Comparison of ENCODE assay signal across 1 cellular context in the genomic region with DNA sequence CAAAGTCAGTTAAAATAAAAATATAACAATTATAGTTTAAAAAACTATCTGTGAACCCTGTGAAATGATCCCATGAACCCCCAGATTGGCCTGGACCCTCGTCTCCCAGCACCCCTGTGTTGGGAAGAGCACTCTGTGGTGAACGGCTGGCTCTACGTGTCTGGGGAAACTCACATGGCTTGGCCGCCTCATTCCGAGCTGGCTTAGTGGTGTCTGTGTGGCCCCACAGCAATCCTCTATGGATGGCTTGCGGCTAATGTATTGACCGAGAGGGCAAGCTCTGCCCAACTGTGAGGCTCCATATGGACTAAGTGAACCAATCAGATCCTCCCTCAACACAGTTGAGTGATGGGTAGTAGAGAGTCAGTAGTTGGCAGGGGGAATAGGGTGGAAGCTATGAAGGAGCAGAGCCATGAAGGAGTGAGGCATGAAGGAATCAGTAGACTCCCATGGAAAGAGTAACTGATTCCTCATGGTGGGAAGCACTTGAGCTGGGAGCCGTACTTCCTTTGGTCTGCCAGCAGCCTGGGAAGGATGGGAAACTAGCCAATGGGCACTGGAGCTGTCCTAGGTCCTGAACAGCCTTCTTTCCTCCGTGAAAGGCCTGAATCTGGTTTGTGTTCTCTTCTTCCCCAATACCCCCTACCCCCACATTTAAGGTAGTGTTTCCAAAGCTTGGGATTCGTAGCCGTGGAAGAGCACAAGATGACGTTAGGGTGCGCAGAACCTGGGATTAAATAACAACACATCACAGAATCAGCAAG.
TF ChIP-seq lines count a peak whose summit lies in the region.

No MANE protein-coding gene starts in this region.

TF ChIP-seq in HepG2, 621 proteins besides CTCF, POLR2A, EP300 and RAD21 (continued from another document):
- TF ChIP-seq, protein P1, sequence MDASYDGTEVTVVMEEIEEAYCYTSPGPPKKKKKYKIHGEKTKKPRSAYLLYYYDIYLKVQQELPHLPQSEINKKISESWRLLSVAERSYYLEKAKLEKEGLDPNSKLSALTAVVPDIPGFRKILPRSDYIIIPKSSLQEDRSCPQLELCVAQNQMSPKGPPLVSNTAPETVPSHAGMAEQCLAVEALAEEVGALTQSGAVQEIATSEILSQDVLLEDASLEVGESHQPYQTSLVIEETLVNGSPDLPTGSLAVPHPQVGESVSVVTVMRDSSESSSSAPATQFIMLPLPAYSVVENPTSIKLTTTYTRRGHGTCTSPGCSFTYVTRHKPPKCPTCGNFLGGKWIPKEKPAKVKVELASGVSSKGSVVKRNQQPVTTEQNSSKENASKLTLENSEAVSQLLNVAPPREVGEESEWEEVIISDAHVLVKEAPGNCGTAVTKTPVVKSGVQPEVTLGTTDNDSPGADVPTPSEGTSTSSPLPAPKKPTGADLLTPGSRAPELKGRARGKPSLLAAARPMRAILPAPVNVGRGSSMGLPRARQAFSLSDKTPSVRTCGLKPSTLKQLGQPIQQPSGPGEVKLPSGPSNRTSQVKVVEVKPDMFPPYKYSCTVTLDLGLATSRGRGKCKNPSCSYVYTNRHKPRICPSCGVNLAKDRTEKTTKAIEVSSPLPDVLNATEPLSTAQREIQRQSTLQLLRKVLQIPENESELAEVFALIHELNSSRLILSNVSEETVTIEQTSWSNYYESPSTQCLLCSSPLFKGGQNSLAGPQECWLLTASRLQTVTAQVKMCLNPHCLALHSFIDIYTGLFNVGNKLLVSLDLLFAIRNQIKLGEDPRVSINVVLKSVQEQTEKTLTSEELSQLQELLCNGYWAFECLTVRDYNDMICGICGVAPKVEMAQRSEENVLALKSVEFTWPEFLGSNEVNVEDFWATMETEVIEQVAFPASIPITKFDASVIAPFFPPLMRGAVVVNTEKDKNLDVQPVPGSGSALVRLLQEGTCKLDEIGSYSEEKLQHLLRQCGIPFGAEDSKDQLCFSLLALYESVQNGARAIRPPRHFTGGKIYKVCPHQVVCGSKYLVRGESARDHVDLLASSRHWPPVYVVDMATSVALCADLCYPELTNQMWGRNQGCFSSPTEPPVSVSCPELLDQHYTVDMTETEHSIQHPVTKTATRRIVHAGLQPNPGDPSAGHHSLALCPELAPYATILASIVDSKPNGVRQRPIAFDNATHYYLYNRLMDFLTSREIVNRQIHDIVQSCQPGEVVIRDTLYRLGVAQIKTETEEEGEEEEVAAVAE (CRISPR knock-in tag; IDR thresholded peaks at IDR 0.05; ENCODE audit: borderline replicate concordance): peak; percentile 54; the same call in 1 of the 2 replicates
- 0 out of 2 replicates have a peak, but pooled peaks have one; percentile 30 for TF ChIP-seq ZBTB26 (CRISPR knock-in tag; IDR thresholded peaks at IDR 0.05; ENCODE audit: borderline replicate concordance)
- 0 out of 2 replicates have a peak, but pooled peaks have one; percentile 24 for TF ChIP-seq SMYD3 (CRISPR knock-in tag; IDR thresholded peaks at IDR 0.05)
- TF ChIP-seq ZNF335 (CRISPR knock-in tag; IDR thresholded peaks at IDR 0.05): 0 out of 2 replicates have a peak, but pooled peaks have one; percentile 41
- peak; percentile 71; the same call in 1 of the 2 replicates for TF ChIP-seq BORCS8-MEF2B (CRISPR knock-in tag; IDR thresholded peaks at IDR 0.05)
- 0 out of 2 replicates have a peak, but pooled peaks have one; percentile 26 for TF ChIP-seq ZNF230 (CRISPR knock-in tag; IDR thresholded peaks at IDR 0.05)
- TF ChIP-seq KMT2A (CRISPR knock-in tag; IDR thresholded peaks at IDR 0.05): no peak
- TF ChIP-seq ZNF7 (CRISPR knock-in tag; IDR thresholded peaks at IDR 0.05): peak; percentile 33; the same call in 1 of the 2 replicates
- peak; percentile 66; the same call in 1 of the 2 replicates for TF ChIP-seq ZBTB44 (CRISPR knock-in tag; IDR thresholded peaks at IDR 0.05)
- no peak for TF ChIP-seq SUZ12 (IDR thresholded peaks at IDR 0.05; ENCODE audit: low read depth, low read length)
- peak; percentile 79; the same call in 1 of the 2 replicates for TF ChIP-seq ZSCAN9 (CRISPR knock-in tag; IDR thresholded peaks at IDR 0.05; ENCODE audit: borderline replicate concordance)
- no peak for TF ChIP-seq NCOA1 (CRISPR knock-in tag; IDR thresholded peaks at IDR 0.05)
- no peak for TF ChIP-seq ZNF547 (CRISPR knock-in tag; IDR thresholded peaks at IDR 0.05)
- TF ChIP-seq IRF2 (CRISPR knock-in tag; IDR thresholded peaks at IDR 0.05): 0 out of 2 replicates have a peak, but pooled peaks have one; percentile 56
- peak; percentile 47; the same call in 1 of the 2 replicates for TF ChIP-seq RARA (CRISPR knock-in tag; IDR thresholded peaks at IDR 0.05)
- TF ChIP-seq ZNF749 (CRISPR knock-in tag; IDR thresholded peaks at IDR 0.05; ENCODE audit: borderline replicate concordance): no peak
- TF ChIP-seq, protein P2, sequence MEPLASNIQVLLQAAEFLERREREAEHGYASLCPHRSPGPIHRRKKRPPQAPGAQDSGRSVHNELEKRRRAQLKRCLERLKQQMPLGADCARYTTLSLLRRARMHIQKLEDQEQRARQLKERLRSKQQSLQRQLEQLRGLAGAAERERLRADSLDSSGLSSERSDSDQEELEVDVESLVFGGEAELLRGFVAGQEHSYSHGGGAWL (CRISPR knock-in tag; IDR thresholded peaks at IDR 0.05): peak; percentile 44; the same call in 1 of the 2 replicates
- TF ChIP-seq KLF16 (CRISPR knock-in tag; IDR thresholded peaks at IDR 0.05): 0 out of 4 replicates have a peak, but pooled peaks of 1 of the 2 experiments have one; percentile 41
- no peak for TF ChIP-seq ZNF124 (CRISPR knock-in tag; IDR thresholded peaks at IDR 0.05)
- TF ChIP-seq ZNF563 (CRISPR knock-in tag; IDR thresholded peaks at IDR 0.05): 0 out of 2 replicates have a peak, but pooled peaks have one; percentile 27
- TF ChIP-seq ZNF644 (CRISPR knock-in tag; IDR thresholded peaks at IDR 0.05; ENCODE audit: low read depth): peak; percentile 75; the same call in 1 of the 2 replicates
- no peak for TF ChIP-seq ZNF850 (CRISPR knock-in tag; conservative IDR thresholded peaks at IDR 0.05)
- TF ChIP-seq SNAPC2 (CRISPR knock-in tag; IDR thresholded peaks at IDR 0.05): 0 out of 2 replicates have a peak, but pooled peaks have one; percentile 51
- TF ChIP-seq RBM39 (IDR thresholded peaks at IDR 0.05; ENCODE audit: low read depth, low read length, poor library complexity, severe bottlenecking): no peak
- TF ChIP-seq, protein P3, sequence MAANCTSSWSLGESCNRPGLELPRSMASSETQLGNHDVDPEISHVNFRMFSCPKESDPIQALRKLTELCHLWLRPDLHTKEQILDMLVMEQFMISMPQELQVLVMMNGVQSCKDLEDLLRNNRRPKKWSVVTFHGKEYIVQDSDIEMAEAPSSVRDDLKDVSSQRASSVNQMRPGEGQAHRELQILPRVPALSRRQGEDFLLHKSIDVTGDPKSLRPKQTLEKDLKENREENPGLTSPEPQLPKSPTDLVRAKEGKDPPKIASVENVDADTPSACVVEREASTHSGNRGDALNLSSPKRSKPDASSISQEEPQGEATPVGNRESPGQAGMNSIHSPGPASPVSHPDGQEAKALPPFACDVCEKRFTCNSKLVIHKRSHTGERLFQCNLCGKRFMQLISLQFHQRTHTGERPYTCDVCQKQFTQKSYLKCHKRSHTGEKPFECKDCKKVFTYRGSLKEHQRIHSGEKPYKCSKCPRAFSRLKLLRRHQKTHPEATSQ (CRISPR knock-in tag; IDR thresholded peaks at IDR 0.05; ENCODE audit: borderline replicate concordance): no peak
- TF ChIP-seq NFAT5 (CRISPR knock-in tag; IDR thresholded peaks at IDR 0.05): 0 out of 2 replicates have a peak, but pooled peaks have one; percentile 52
- TF ChIP-seq ZNF773 (CRISPR knock-in tag; IDR thresholded peaks at IDR 0.05; ENCODE audit: borderline replicate concordance): peak; percentile 63; the same call in 1 of the 2 replicates
- TF ChIP-seq MED8 (CRISPR knock-in tag; IDR thresholded peaks at IDR 0.05; ENCODE audit: insufficient replicate concordance): no peak
- no peak for TF ChIP-seq REPIN1 (CRISPR knock-in tag; IDR thresholded peaks at IDR 0.05; ENCODE audit: borderline replicate concordance, low read depth)
- no peak for TF ChIP-seq ZNF530 (CRISPR knock-in tag; IDR thresholded peaks at IDR 0.05; ENCODE audit: low read depth)
- TF ChIP-seq SALL1 (CRISPR knock-in tag; IDR thresholded peaks at IDR 0.05): peak; percentile 68; the same call in 1 of the 2 replicates
- TF ChIP-seq SOX6 (IDR thresholded peaks at IDR 0.05): no peak
- TF ChIP-seq SOX6 (CRISPR knock-in tag; IDR thresholded peaks at IDR 0.05): no peak
- peak; percentile 59; the same call in 1 of the 2 replicates for TF ChIP-seq ZNF441 (CRISPR knock-in tag; IDR thresholded peaks at IDR 0.05; ENCODE audit: borderline replicate concordance)
- peak; percentile 69; the same call in 1 of the 2 replicates for TF ChIP-seq ZNF446 (CRISPR knock-in tag; IDR thresholded peaks at IDR 0.05)
